ENCODE assay signal across 26 cellular contexts in the genomic region with DNA sequence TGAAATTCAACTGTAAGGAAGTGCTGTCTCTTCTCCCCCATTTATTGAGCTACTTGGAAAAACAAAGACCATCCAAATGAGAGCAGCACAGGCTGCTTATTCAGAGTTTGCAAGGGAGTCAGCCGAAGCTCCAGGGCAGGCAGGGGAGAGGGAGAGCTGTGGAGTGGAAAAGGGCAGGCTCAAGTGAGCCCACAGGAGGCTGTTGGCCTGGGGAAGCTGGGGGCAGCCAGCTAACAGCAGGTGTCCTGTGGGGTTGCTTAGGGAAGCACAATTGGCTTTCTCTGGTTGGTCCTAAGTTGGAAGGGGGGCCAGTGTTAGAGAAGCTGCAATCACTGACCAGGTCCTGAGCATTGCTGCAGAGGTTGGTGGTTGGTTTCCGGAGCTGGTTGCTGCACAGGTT.
"Had no signal": no experiment of that assay in that cellular context is flagged by ENCODE, and none has a peak within 500 bp of the region (broad histone marks: within the 10 kb centered on the region; RNA-seq: fewer than 3 reads in every experiment).

No MANE protein-coding gene starts in this region.

- H3K27me3 ChIP-seq: heart right ventricle, left lung, sigmoid colon, upper lobe of left lung had no signal

- H3K9me3 Mint-ChIP-seq: activated CD4-positive, alpha-beta memory T cell treated with anti-CD3 and anti-CD28 coated beads for 36 hours; activated naive CD8-positive, alpha-beta T cell treated with anti-CD3 and anti-CD28 coated beads, Interleukin-2, amount 10 ng/mL, durations not matched to agents 7 days and 5 days; endodermal cell had no signal

- H3K27ac Mint-ChIP-seq: activated CD4-positive, alpha-beta memory T cell treated with anti-CD3 and anti-CD28 coated beads for 36 hours; activated naive CD8-positive, alpha-beta T cell treated with anti-CD3 and anti-CD28 coated beads, Interleukin-2, amount 10 ng/mL, durations not matched to agents 7 days and 5 days; endodermal cell; progenitor cell of endocrine pancreas had no signal

- H3K4me3 ChIP-seq: coronary artery, heart right ventricle, left lung, sigmoid colon, smooth muscle cell, thoracic aorta, upper lobe of left lung had no signal

- H3K4me1 ChIP-seq: left lung, sigmoid colon had no signal

- H3K4me2 ChIP-seq: smooth muscle cell had no signal

- H3K36me3 Mint-ChIP-seq: activated CD4-positive, alpha-beta memory T cell treated with anti-CD3 and anti-CD28 coated beads for 36 hours; activated naive CD8-positive, alpha-beta T cell treated with anti-CD3 and anti-CD28 coated beads, Interleukin-2, amount 10 ng/mL, durations not matched to agents 7 days and 5 days had no signal

- H3K4me3 Mint-ChIP-seq: activated CD4-positive, alpha-beta memory T cell treated with anti-CD3 and anti-CD28 coated beads for 36 hours; activated naive CD8-positive, alpha-beta T cell treated with anti-CD3 and anti-CD28 coated beads, Interleukin-2, amount 10 ng/mL, durations not matched to agents 7 days and 5 days; endodermal cell; T-helper 17 cell had no signal

- DNase-seq: activated CD4-positive, alpha-beta memory T cell treated with anti-CD3 and anti-CD28 coated beads for 36 hours; activated CD4-positive, alpha-beta T cell treated with anti-CD3 and anti-CD28 coated beads for 48 hours; activated naive CD4-positive, alpha-beta T cell treated with Interleukin-2 at 50 U/mL for 16 hours; activated naive CD8-positive, alpha-beta T cell treated with anti-CD3 and anti-CD28 coated beads, Interleukin-2, amount 10 ng/mL, durations not matched to agents 7 days and 5 days; activated T-cell treated with anti-CD3 and anti-CD28 coated beads, Interleukin-2, amount 50 U/mL, for 48 hours; amygdala; cerebellar nuclear complex; endodermal cell; heart right ventricle; left lung; midbrain; retina; sigmoid colon; stimulated activated CD4-positive, alpha-beta T cell treated with anti-CD3 and anti-CD28 coated beads, Interleukin-15, amount 100 ng/mL, for 24 hours; stimulated activated CD4-positive, alpha-beta T cell treated with anti-CD3 and anti-CD28 coated beads, Interleukin-2, amount 100 ng/mL, for 48 hours; stimulated activated CD8-positive, alpha-beta memory T cell treated with anti-CD3 and anti-CD28 coated beads, Interleukin-4, amount 100 ng/mL, for 48 hours; stimulated activated naive CD4-positive, alpha-beta T cell treated with Interleukin-2 at 50 U/mL for 16 hours; SW 1271; T-helper 17 cell; upper lobe of left lung had no signal

- H3K36me3 ChIP-seq: left lung, sigmoid colon had no signal

- H3K9me3 ChIP-seq: heart right ventricle, left lung, sigmoid colon, thoracic aorta, upper lobe of left lung had no signal

- H3K27me3 Mint-ChIP-seq: activated CD4-positive, alpha-beta memory T cell treated with anti-CD3 and anti-CD28 coated beads for 36 hours; activated naive CD8-positive, alpha-beta T cell treated with anti-CD3 and anti-CD28 coated beads, Interleukin-2, amount 10 ng/mL, durations not matched to agents 7 days and 5 days; progenitor cell of endocrine pancreas; T-helper 17 cell had no signal

- FAIRE-seq: bronchial epithelial cell had no signal

- H3K4me1 Mint-ChIP-seq: activated naive CD8-positive, alpha-beta T cell treated with anti-CD3 and anti-CD28 coated beads, Interleukin-2, amount 10 ng/mL, durations not matched to agents 7 days and 5 days had no signal

- H3K27ac ChIP-seq: coronary artery, epithelial cell of prostate, heart right ventricle, left lung, sigmoid colon, thoracic aorta, upper lobe of left lung had no signal

- ATAC-seq: heart right ventricle, left lung, T-helper 17 cell had no signal
